35 cellular contexts compared by ENCODE assay signal in the genomic region with DNA sequence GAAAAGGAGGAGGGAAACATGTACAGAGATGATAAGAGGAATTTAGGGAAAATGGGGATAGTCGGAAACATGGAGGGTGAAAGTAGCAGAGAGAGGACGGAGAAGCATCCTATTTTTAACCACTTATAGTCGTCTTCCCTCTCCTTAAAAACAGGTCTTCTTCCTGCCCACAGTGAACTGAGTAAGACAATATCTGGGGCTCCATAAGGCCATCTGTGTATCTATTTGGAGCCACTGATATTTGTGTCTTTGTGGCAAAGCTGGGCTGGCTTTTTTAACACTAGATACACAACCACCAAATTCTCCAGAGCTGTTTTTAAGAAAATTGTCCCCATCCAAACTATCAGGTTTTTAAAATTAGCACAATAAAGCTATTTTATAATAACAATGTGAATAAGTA.
"Had no signal": no experiment of that assay in that cellular context is flagged by ENCODE, and none has a peak within 500 bp of the region (broad histone marks: within the 10 kb centered on the region; RNA-seq: fewer than 3 reads in every experiment).

No MANE protein-coding gene starts in this region.

- DNase-seq: activated B cell treated with CpG ODN at 0.5 μM for 24 hours; activated CD4-positive, alpha-beta T cell treated with anti-CD3 and anti-CD28 coated beads, Interleukin-2, amount 10 ng/mL, durations not matched to agents 24 days and 14 days; activated CD4-positive, alpha-beta T cell treated with anti-CD3 and anti-CD28 coated beads, Interleukin-2, amount 50 U/mL, for 4 hours; activated CD4-positive, CD25-positive, alpha-beta regulatory T cell treated with anti-CD3 and anti-CD28 coated beads, Interleukin-2, amount 50 U/mL, for 72 hours; activated CD8-positive, alpha-beta T cell treated with anti-CD3 and anti-CD28 coated beads for 36 hours; activated effector memory CD4-positive, alpha-beta T cell treated with anti-CD3 and anti-CD28 coated beads, Interleukin-2, amount 50 U/mL, for 16 hours; activated naive CD4-positive, alpha-beta T cell; activated naive CD4-positive, alpha-beta T cell treated with anti-CD3 and anti-CD28 coated beads, Interleukin-2, amount 50 U/mL, for 16 hours; activated naive CD8-positive, alpha-beta T cell treated with anti-CD3 and anti-CD28 coated beads for 36 hours; activated T-cell treated with anti-CD3 and anti-CD28 coated beads, Interleukin-2, amount 50 U/mL, for 1 hour; activated T-cell treated with anti-CD3 and anti-CD28 coated beads, Interleukin-2, amount 50 U/mL, for 72 hours; amniotic stem cell; aorta; brain microvascular endothelial cell; MM.1S; NCI-H1105; NCI-H1417 treated with DMSO at 0.1 percent for 48 hours; NCI-H1694; NCI-H1930; NCI-H2081 treated with DMSO at 0.1 percent for 48 hours; NCI-H2171; NCI-H510A; NCI-H526 treated with DMSO at 0.1 percent for 48 hours; NCI-H774; Peyer's patch; RPMI8226; SHP77 treated with DMSO at 0.1 percent for 48 hours; SW 1271; T-helper 1 cell; T-helper 2 cell; T-helper 9 cell had no signal

- H3K36me3 ChIP-seq: brain microvascular endothelial cell, Peyer's patch, SJSA1 had no signal

- H3K27me3 ChIP-seq: brain microvascular endothelial cell, Peyer's patch, SJSA1 had no signal

- H3K9me3 ChIP-seq: Peyer's patch, SJSA1 had no signal

- H3K4me2 ChIP-seq: KMS-11 had no signal

- H3K9ac ChIP-seq: KMS-11 had no signal

- ATAC-seq: activated CD8-positive, alpha-beta T cell treated with anti-CD3 and anti-CD28 coated beads for 36 hours; activated T-cell treated with anti-CD3 and anti-CD28 coated beads, Interleukin-2, amount 50 U/mL, for 72 hours; activated T-helper 17 cell treated with anti-CD3 and anti-CD28 coated beads, Interleukin-2, amount 50 U/mL, for 72 hours had no signal

- H3K4me3 ChIP-seq: Peyer's patch, SJSA1 had no signal

- H3K4me1 ChIP-seq: Peyer's patch had no signal

- H3K27ac ChIP-seq: brain microvascular endothelial cell, KMS-11, Peyer's patch, SJSA1, VCaP had no signal
